In genomic region chr11:36148701-36149100, GRCh38 we compare ENCODE assay signal across 1 cellular context.
TF ChIP-seq lines count a peak whose summit lies in the region.

No MANE protein-coding gene starts in this region.

TF ChIP-seq in IMR-90, 13 proteins besides CTCF, POLR2A, EP300 and RAD21 (continued from another document):
- no peak for TF ChIP-seq USF2 (IDR thresholded peaks at IDR 0.05; ENCODE audit: low read depth, low read length)
- TF ChIP-seq SMC3 (IDR thresholded peaks at IDR 0.05; ENCODE audit: low read depth, low read length) = no peak
- TF ChIP-seq RCOR1 (IDR thresholded peaks at IDR 0.05; ENCODE audit: insufficient replicate concordance, low read length) = no peak
- no peak for TF ChIP-seq FOS (IDR thresholded peaks at IDR 0.05; ENCODE audit: low read depth, low read length)
- TF ChIP-seq CEBPB (IDR thresholded peaks at IDR 0.05; ENCODE audit: low read depth, low read length) = no peak
- TF ChIP-seq BHLHE40 (IDR thresholded peaks at IDR 0.05; ENCODE audit: low read depth, low read length) = no peak
- no peak for TF ChIP-seq MAZ (IDR thresholded peaks at IDR 0.05; ENCODE audit: borderline replicate concordance, low read depth, low read length)
- no peak for TF ChIP-seq RFX5 (IDR thresholded peaks at IDR 0.05; ENCODE audit: low read depth, low read length)
